8 cellular contexts compared by ENCODE assay signal in genomic region chr9:97013151-97014132, GRCh38. TPM values are rescaled to one million over a fixed set of nuclear protein-coding genes. Genes with fewer than 3 reads are reported as not detected.
DNase-seq lines count a peak whose midpoint lies in the region; ATAC-seq and TF ChIP-seq lines count a peak whose summit lies in the region.
"Not testable (repeated sequence)": the region's sequence is repeated elsewhere in the genome, so short reads cannot be mapped to it uniquely, and the experiment has no call there.

No MANE protein-coding gene starts in this region.

- H3K9ac ChIP-seq in adipocyte (ENCODE audit: low read length): peak overlapping the region; percentile 79

- not testable (repeated sequence) for TF ChIP-seq EP300 in transverse colon (IDR thresholded peaks at IDR 0.05; ENCODE audit: low read depth)

- H3K27me3 ChIP-seq in adipocyte (replicated peaks; ENCODE audit: control insufficient read depth, insufficient read depth, low read length); transverse colon: not testable (repeated sequence)

- 0% methylated on average over 2 to 43 of the region's 97 CpGs for WGBS in transverse colon (ENCODE audit: low coverage in 1 of 2), 2 donors

- TF ChIP-seq CTCF in GM12864 (IDR thresholded peaks at IDR 0.05; ENCODE audit: low read depth, low read length, missing control alignments); transverse colon (IDR thresholded peaks at IDR 0.05): not testable (repeated sequence)

- TF ChIP-seq POLR2A in transverse colon (IDR thresholded peaks at IDR 0.05): peak; percentile 70

- peak; percentile 89 for ATAC-seq in HG02759 (IDR thresholded peaks at IDR 0.05; ENCODE audit: unreplicated experiment)

- peak overlapping the region; percentile 78 to 92 (median 88) for H3K27ac ChIP-seq in transverse colon

- intact Hi-C loops in cardiac septum (cut with DNase I); transverse colon (cut with DNase I; ENCODE audit: low total_unique reads): not testable (repeated sequence)

- in situ Hi-C loops in transverse colon (cut with MboI; ENCODE audit: low pct_ligation_motif_present in 1 of 4, low pct_unique_long_range_greater_than_20kb in 1 of 4, low sequenced_read_pairs in 3 of 4): not testable (repeated sequence)

- H3K9me3 ChIP-seq in adipocyte (ENCODE audit: control insufficient read depth, low read length); transverse colon: not testable (repeated sequence)

- H3K36me3 ChIP-seq in adipocyte (ENCODE audit: control insufficient read depth, insufficient read depth, low read length, severe bottlenecking); transverse colon: not testable (repeated sequence)

- not testable (repeated sequence) for H3K4me1 ChIP-seq in adipocyte (ENCODE audit: control insufficient read depth, insufficient read depth, low read length); transverse colon

- peak; percentile 22 for DNase-seq in GM12864 (ENCODE audit: low read depth)
- peak; percentile 31 for DNase-seq in NCI-H128 (lab: John Stamatoyannopoulos, UW; ENCODE audit: unreplicated experiment)
- peak; percentile 61 for DNase-seq in T follicular helper cell (ENCODE audit: low read depth)
- peak; percentile 76 for DNase-seq in adipocyte (ENCODE audit: low read depth)
- DNase-seq in cardiac septum (ENCODE audit: low spot score): peak; percentile 88
- peak; percentile 73 for DNase-seq in pons (ENCODE audit: low spot score)
- peak; percentile 80 for DNase-seq in transverse colon

- peak overlapping the region; percentile 65 for H3K4me3 ChIP-seq in GM12864 (ENCODE audit: low read depth, low read length)
- peak overlapping the region; percentile 83 for H3K4me3 ChIP-seq in adipocyte (ENCODE audit: low read length)
- H3K4me3 ChIP-seq in transverse colon: peak overlapping the region; percentile 51 to 64 (median 63)

RNA-seq across cellular contexts. Expression of gene CTSV, which starts 25.5 kb away (rescaled TPM):
- total RNA-seq in cardiac septum: not detected
- 1 to 10 TPM in 2 of 4 donors, under 1 TPM in 1, not detected in 1; 0.37 to 6.3 (median 4.8) TPM for total RNA-seq in transverse colon

Comparison
In these comparisons a context has a peak if more than half of its experiments do, and no peak if none do; other contexts are left out.
1. Peak in every context shown above with its lines: DNase-seq, ATAC-seq, H3K4me3 ChIP-seq and H3K27ac ChIP-seq.
2. DNase-seq: peak in every context shown above with its lines; median percentile 88 in cardiac septum; 80 in transverse colon; 76 in adipocyte; 73 in pons; 61 in T follicular helper cell; 31 in NCI-H128; 22 in GM12864.